Comparison of ENCODE assay signal across 8 cellular contexts in genomic region chr13:97976551-97977375, GRCh38. TPM values are rescaled to one million over a fixed set of nuclear protein-coding genes. Genes with fewer than 3 reads are reported as not detected.
DNase-seq lines count a peak whose midpoint lies in the region; ATAC-seq and TF ChIP-seq lines count a peak whose summit lies in the region.

No MANE protein-coding gene starts in this region.

- peaks cover 49% of the 10 kb centered on the region for H3K4me1 Mint-ChIP-seq in CD8-positive, alpha-beta T cell (ENCODE audit: low read depth)

- no peak for TF ChIP-seq CTCF in CD8-positive, alpha-beta T cell (IDR thresholded peaks at IDR 0.05)
- TF ChIP-seq CTCF in cardiac fibroblast (IDR thresholded peaks at IDR 0.05; ENCODE audit: low read depth, low read length), result no peak

- no peaks in the 10 kb centered on the region for H3K36me3 ChIP-seq in CD8-positive, alpha-beta T cell (ENCODE audit: insufficient read depth, low read length)

- H3K27me3 ChIP-seq in CD8-positive, alpha-beta T cell (ENCODE audit: insufficient read depth, low read length), result no peaks in the 10 kb centered on the region

- POLR2A ChIA-PET in CD8-positive, alpha-beta T cell (lab: Charles Lee), result interaction anchor here (1.4 kb wide), 1 partner anchor 543 kb away, joined by 5 read pairs; the partner anchor contains the start of gene RAP2A

- no peak for ATAC-seq in CD8-positive, alpha-beta T cell
- ATAC-seq in GM18909 (IDR thresholded peaks at IDR 0.05; ENCODE audit: poor library complexity, unreplicated experiment) (peak; percentile 36), HG03095 (IDR thresholded peaks at IDR 0.05; ENCODE audit: unreplicated experiment) (peak; percentile 29), left colon (peak; percentile 47)

- in situ Hi-C loops in SK-MEL-5 (cut with HindIII; ENCODE audit: low pct_unique_long_range_greater_than_20kb, low sequenced_read_pairs), result no loop called here

- no peaks in the 10 kb centered on the region for H3K27me3 Mint-ChIP-seq in CD8-positive, alpha-beta T cell (ENCODE audit: low read depth)

- peaks cover 9% of the 10 kb centered on the region for H3K36me3 Mint-ChIP-seq in CD8-positive, alpha-beta T cell

- peaks cover 21% of the 10 kb centered on the region for H3K4me1 ChIP-seq in CD8-positive, alpha-beta T cell (ENCODE audit: insufficient read depth, low read length)

- DNase-seq in CD8-positive, alpha-beta T cell, result peak in 2 of 7 experiments; percentile 86 to 87
- DNase-seq in SK-MEL-5 (ENCODE audit: low read depth, low spot score) (peak; percentile 16), cardiac fibroblast (ENCODE audit: low read depth in 2 of 2) (no peak), left colon (peak in 1 of 2 donors; percentile 79), cortex of kidney (lab: John Stamatoyannopoulos, UW) (no peak)
- DNase-seq in stimulated activated CD8-positive, alpha-beta memory T cell treated with anti-CD3 and anti-CD28 coated beads, Interleukin-15, amount 100 ng/mL, for 1 hour (ENCODE audit: low read depth), result peak; percentile 68

- H3K9me3 Mint-ChIP-seq in CD8-positive, alpha-beta T cell, result no peaks in the 10 kb centered on the region

- no peaks in the 10 kb centered on the region for H3K9me3 ChIP-seq in CD8-positive, alpha-beta T cell (ENCODE audit: low read length)

- peak overlapping the region; percentile 54 for H3K4me3 ChIP-seq in CD8-positive, alpha-beta T cell (ENCODE audit: low read depth, low read length)
- peak overlapping the region; percentile 88 to 92 for H3K4me3 ChIP-seq in cardiac fibroblast (replicated peaks in 1 of 2; ENCODE audit: low read depth in 2 of 2, low read length in 2 of 2)

- H3K27ac Mint-ChIP-seq in CD8-positive, alpha-beta T cell, result peak overlapping the region; percentile 93

- intact Hi-C loops in CD8-positive, alpha-beta T cell (cut with DNase I, micrococcal nuclease), result loop anchor here (2.0 to 10.0 kb wide), 9 partner anchors 498 to 1630 kb away; partner anchors contain the start of genes MBNL2 (in 2 of the 2), CLYBL (in 1 of the 2), STK24 (in 1 of the 2) and TM9SF2 (in 1 of the 2)
- intact Hi-C loops in left colon (cut with DNase I, micrococcal nuclease), result no loop called here

- CTCF ChIA-PET in CD8-positive, alpha-beta T cell (lab: Charles Lee), result no interaction called here

- H3K27ac ChIP-seq in CD8-positive, alpha-beta T cell (ENCODE audit: low read depth, low read length), result peak overlapping the region; percentile 43

- H3K4me3 Mint-ChIP-seq in CD8-positive, alpha-beta T cell, result peak overlapping the region; percentile 94

RNA-seq across cellular contexts. Expression of gene IPO5, which starts 23.3 kb away (rescaled TPM):
- 10 to 100 TPM; 76.3 to 77.2 TPM for total RNA-seq in CD8-positive, alpha-beta T cell
- total RNA-seq in SK-MEL-5 (2014; rRNA removed; shearing (Covaris generic)), result 153 and 154 TPM in 2 replicates
- 78.6 and 123 TPM in 2 replicates for polyA plus RNA-seq in SK-MEL-5 (2015; cell fraction: cytosol; rRNA removed)
- polyA plus RNA-seq in SK-MEL-5 (2015; cell fraction: nucleus; rRNA removed), result 164 and 168 TPM in 2 replicates
- 10 to 100 TPM; 48.9 to 59.7 TPM for total RNA-seq in left colon

Comparison
In these comparisons a context has a peak if more than half of its experiments do, and no peak if none do; other contexts are left out.
1. DNase-seq: peak in SK-MEL-5 (single experiment) and stimulated activated CD8-positive, alpha-beta memory T cell treated with anti-CD3 and anti-CD28 coated beads, Interleukin-15, amount 100 ng/mL, for 1 hour (single experiment); none in cardiac fibroblast (0 of 2) and cortex of kidney (single experiment).
2. intact Hi-C loops: an anchor here in CD8-positive, alpha-beta T cell (2.0 to 10.0 kb wide); none called in left colon.